ENCODE assay signal across 9 cellular contexts in genomic region chr4:182826391-182826790, GRCh38.
DNase-seq lines count a peak whose midpoint lies in the region; ATAC-seq and TF ChIP-seq lines count a peak whose summit lies in the region.
"Had no signal": no experiment of that assay in that cellular context is flagged by ENCODE, and none has a peak within 500 bp of the region (broad histone marks: within the 10 kb centered on the region; RNA-seq: fewer than 3 reads in every experiment).

No MANE protein-coding gene starts in this region.

- no peaks in the 10 kb centered on the region for H3K9me3 ChIP-seq in PC-3 (ENCODE audit: low read length)

- H3K27ac ChIP-seq in PC-3 (ENCODE audit: low read length), result no peak overlapping the region

- no peak overlapping the region for H3K4me3 Mint-ChIP-seq in natural killer cell
- H3K4me3 Mint-ChIP-seq: activated naive CD8-positive, alpha-beta T cell had no signal

- ATAC-seq in GM18868 (IDR thresholded peaks at IDR 0.05; ENCODE audit: unreplicated experiment), result peak; percentile 74
- peak; percentile 59 for ATAC-seq in GM21529 (IDR thresholded peaks at IDR 0.05; ENCODE audit: unreplicated experiment)
- peak; percentile 71 for ATAC-seq in HG03354 (IDR thresholded peaks at IDR 0.05; ENCODE audit: poor library complexity, severe bottlenecking, unreplicated experiment)
- ATAC-seq in natural killer cell, result peak; percentile 53 to 82 (median 79)
- ATAC-seq in PC-3, result no peak

- no TSS peak for BruUV-seq in PC-3 (replicated peaks; lab: Mats Ljungman, UMichigan)

- H3K27ac Mint-ChIP-seq in natural killer cell, result peak overlapping the region in 1 of 2 donors; percentile 37
- H3K27ac Mint-ChIP-seq: activated naive CD8-positive, alpha-beta T cell had no signal

- no peak overlapping the region for H2AFZ ChIP-seq in PC-3 (ENCODE audit: low read length)

- POLR2A ChIA-PET in PC-3 (lab: Charles Lee; ENCODE audit: unreplicated experiment), result no interaction called here

- no peak overlapping the region for H3K4me3 ChIP-seq in PC-3 (ENCODE audit: low read length)

- CTCF ChIA-PET in PC-3 (lab: Charles Lee), result no interaction called here

- DNase-seq in natural killer cell, result no peak
- DNase-seq in NCI-H1436 (lab: John Stamatoyannopoulos, UW), result no peak
- no peak for DNase-seq in PC-3
- no peak for DNase-seq in NCI-H2171 treated with DMSO at 0.1 percent for 48 hours (lab: John Stamatoyannopoulos, UW)
- DNase-seq: effector CD4-positive, alpha-beta T cell had no signal

- intact Hi-C loops in natural killer cell (cut with micrococcal nuclease), result no loop called here
- intact Hi-C loops in PC-3 (cut with micrococcal nuclease), result loop anchor here (5.0 kb wide), 1 partner anchor 56 kb away; no protein-coding TSS in a partner anchor

- H3K4me1 Mint-ChIP-seq in natural killer cell, result peaks cover 0 to 13% of the 10 kb centered on the region in 2 donors

- no peaks in the 10 kb centered on the region for H3K36me3 ChIP-seq in PC-3 (ENCODE audit: low read depth, low read length)

- H3K4me1 ChIP-seq in PC-3 (ENCODE audit: insufficient read depth, low read length), result no peaks in the 10 kb centered on the region; the same call in 1 of the 2 replicates

- H3K27me3 Mint-ChIP-seq in natural killer cell (ENCODE audit: low read depth in 2 of 2), result peaks cover 0 to 5% of the 10 kb centered on the region in 2 donors

- no peaks in the 10 kb centered on the region for H3K79me2 ChIP-seq in PC-3 (ENCODE audit: low read length)

- no peak overlapping the region for H3K9ac ChIP-seq in PC-3 (ENCODE audit: low read length)

- TF ChIP-seq CTCF in natural killer cell (IDR thresholded peaks at IDR 0.05) (no peak), PC-3 (conservative IDR thresholded peaks at IDR 0.05; ENCODE audit: low read depth, low read length) (no peak)

- H3F3A ChIP-seq in PC-3 (ENCODE audit: low read length, unreplicated experiment), result no peaks in the 10 kb centered on the region

- H3K9me3 Mint-ChIP-seq in natural killer cell, result no peaks in the 10 kb centered on the region

- H3K9me2 ChIP-seq in PC-3 (replicated peaks; ENCODE audit: low read length), result no peaks in the 10 kb centered on the region

- H3K27me3 ChIP-seq in PC-3 (ENCODE audit: low read length), result no peaks in the 10 kb centered on the region

- no peak overlapping the region for H3K4me2 ChIP-seq in PC-3 (ENCODE audit: low read length)

- no peaks in the 10 kb centered on the region for H4K20me1 ChIP-seq in PC-3 (ENCODE audit: low read length)

- H3K36me3 Mint-ChIP-seq in natural killer cell, result no peaks in the 10 kb centered on the region
- H3K36me3 Mint-ChIP-seq: activated naive CD8-positive, alpha-beta T cell had no signal
